In genomic region chr10:62696798-62697197, GRCh38 we compare ENCODE assay signal across 18 cellular contexts.
DNase-seq lines count a peak whose midpoint lies in the region; ATAC-seq, FAIRE-seq and TF ChIP-seq lines count a peak whose summit lies in the region.
"Had no signal": no experiment of that assay in that cellular context is flagged by ENCODE, and none has a peak within 500 bp of the region (broad histone marks: within the 10 kb centered on the region; RNA-seq: fewer than 3 reads in every experiment).

No MANE protein-coding gene starts in this region.

- no peak for TF ChIP-seq RAD21 in HepG2 (CRISPR knock-in tag; IDR thresholded peaks at IDR 0.05)

- TF ChIP-seq EP300 in HepG2 (IDR thresholded peaks at IDR 0.05; ENCODE audit: low read depth in 2 of 2, low read length in 2 of 2) (no peak), HepG2 (CRISPR knock-in tag; IDR thresholded peaks at IDR 0.05; ENCODE audit: borderline replicate concordance) (no peak)

- BruUV-seq in HepG2 (replicated peaks; lab: Mats Ljungman, UMichigan): no TSS peak

- no peak overlapping the region for H3K27ac Mint-ChIP-seq in CD4-positive, alpha-beta T cell
- no peak overlapping the region for H3K27ac Mint-ChIP-seq in activated T-helper 17 cell treated with anti-CD3 and anti-CD28 coated beads, Interleukin-2, amount 50 U/mL, for 72 hours
- H3K27ac Mint-ChIP-seq in natural killer cell: peak overlapping the region; percentile 14 to 31

- H3K36me3 ChIP-seq in HepG2 (replicated peaks in 1 of 2; ENCODE audit: control insufficient read depth in 1 of 2, insufficient read depth in 2 of 2, low read length in 2 of 2): no peaks in the 10 kb centered on the region

- TF ChIP-seq POLR2A in HepG2 (IDR thresholded peaks at IDR 0.05; ENCODE audit: insufficient read depth in 1 of 2, low read depth in 2 of 2, low read length in 2 of 2): no peak

- DNase-seq in CD4-positive, alpha-beta T cell: no peak
- DNase-seq in GM18507 (ENCODE audit: extremely low spot score, insufficient read length, low read depth) (no peak), natural killer cell (no peak), HepG2 (ENCODE audit: low spot score) (no peak), cerebellar nuclear complex (lab: John Stamatoyannopoulos, UW) (no peak)
- DNase-seq: Calu3, DMS53, NCI-H1417, NCI-H187, NCI-H345, NCI-H524 treated with DMSO at 0.1 percent for 48 hours, PC-9, T-helper 1 cell had no signal

- no peak overlapping the region for H3K27ac ChIP-seq in CD4-positive, alpha-beta T cell (ENCODE audit: low read depth, low read length)
- no peak overlapping the region for H3K27ac ChIP-seq in HepG2 (ENCODE audit: extremely low read length, insufficient read depth, low read length)
- H3K27ac ChIP-seq: PC-9, RWPE1 had no signal

- H3K4me3 ChIP-seq in HepG2 (replicated peaks in 1 of 3; ENCODE audit: insufficient read depth in 1 of 3, low read depth in 2 of 3, low read length in 3 of 3): no peak overlapping the region
- H3K4me3 ChIP-seq: PC-9 had no signal

- no peak overlapping the region for H2AFZ ChIP-seq in HepG2 (ENCODE audit: low read length)
- H2AFZ ChIP-seq: PC-9 had no signal

- FAIRE-seq in GM18507 (lab: Jason Lieb, UNC) (peak; percentile 33), HepG2 (lab: Jason Lieb, UNC) (no peak)
- FAIRE-seq: H1 had no signal

- no peak for TF ChIP-seq CTCF in CD4-positive, alpha-beta T cell (IDR thresholded peaks at IDR 0.05)
- TF ChIP-seq CTCF in natural killer cell (IDR thresholded peaks at IDR 0.05) (no peak), HepG2 (CRISPR knock-in tag; IDR thresholded peaks at IDR 0.05) (no peak)

- POLR2A ChIA-PET in CD4-positive, alpha-beta T cell (lab: Charles Lee): no interaction called here
- POLR2A ChIA-PET in HepG2 (lab: Yijun Ruan, JAX): no interaction called here

- intact Hi-C loops in CD4-positive, alpha-beta T cell (cut with DNase I, micrococcal nuclease): no loop called here
- intact Hi-C loops in natural killer cell (cut with micrococcal nuclease) (no loop called here), HepG2 (cut with micrococcal nuclease; ENCODE audit: unreplicated experiment) (no loop called here)

- peaks cover 24% of the 10 kb centered on the region for H3K9me3 ChIP-seq in CD4-positive, alpha-beta T cell (ENCODE audit: control insufficient read depth, low read length)
- H3K9me3 ChIP-seq in HepG2 (ENCODE audit: low read length): peaks cover 28% of the 10 kb centered on the region

- H3K4me3 Mint-ChIP-seq in CD4-positive, alpha-beta T cell: no peak overlapping the region
- no peak overlapping the region for H3K4me3 Mint-ChIP-seq in activated T-helper 17 cell treated with anti-CD3 and anti-CD28 coated beads, Interleukin-2, amount 50 U/mL, for 72 hours
- no peak overlapping the region for H3K4me3 Mint-ChIP-seq in natural killer cell

- H3K27me3 Mint-ChIP-seq in CD4-positive, alpha-beta T cell: peaks cover 5% of the 10 kb centered on the region
- no peaks in the 10 kb centered on the region for H3K27me3 Mint-ChIP-seq in activated T-helper 17 cell treated with anti-CD3 and anti-CD28 coated beads, Interleukin-2, amount 50 U/mL, for 72 hours
- H3K27me3 Mint-ChIP-seq in natural killer cell (ENCODE audit: low read depth in 2 of 2): peaks cover 0 to 6% of the 10 kb centered on the region in 2 donors

- no peaks in the 10 kb centered on the region for H3K27me3 ChIP-seq in CD4-positive, alpha-beta T cell (ENCODE audit: control insufficient read depth, insufficient read depth, low read length)
- H3K27me3 ChIP-seq in HepG2 (ENCODE audit: control insufficient read depth in 1 of 2, insufficient read depth in 2 of 2, low read length in 2 of 2): no peaks in the 10 kb centered on the region

- CTCF ChIA-PET in CD4-positive, alpha-beta T cell (lab: Charles Lee): no interaction called here
- CTCF ChIA-PET in HepG2 (lab: Yijun Ruan, JAX; ENCODE audit: low intra/inter-chr PET ratio, low total read pairs): no interaction called here

- in situ Hi-C loops in HepG2 (cut with HindIII; ENCODE audit: extremely low pct_ligation_motif_present, low pct_unique_long_range_greater_than_20kb): no loop called here

- no peak overlapping the region for H3K4me2 ChIP-seq in HepG2 (ENCODE audit: low read depth, low read length)
- H3K4me2 ChIP-seq: PC-9 had no signal

- peaks cover 34% of the 10 kb centered on the region for H3K4me1 Mint-ChIP-seq in CD4-positive, alpha-beta T cell (ENCODE audit: low read depth)
- peaks cover 9% of the 10 kb centered on the region for H3K4me1 Mint-ChIP-seq in activated T-helper 17 cell treated with anti-CD3 and anti-CD28 coated beads, Interleukin-2, amount 50 U/mL, for 72 hours
- H3K4me1 Mint-ChIP-seq in natural killer cell: peaks cover 43 to 47% of the 10 kb centered on the region in 2 donors

- H4K20me1 ChIP-seq in HepG2 (ENCODE audit: insufficient read depth, low read length): no peaks in the 10 kb centered on the region

- no peaks in the 10 kb centered on the region for H3K79me2 ChIP-seq in HepG2 (ENCODE audit: insufficient read depth, low read length)

- H3K36me3 Mint-ChIP-seq in CD4-positive, alpha-beta T cell (ENCODE audit: low read depth): peaks cover 5% of the 10 kb centered on the region
- H3K36me3 Mint-ChIP-seq in activated T-helper 17 cell treated with anti-CD3 and anti-CD28 coated beads, Interleukin-2, amount 50 U/mL, for 72 hours (ENCODE audit: low read depth): no peaks in the 10 kb centered on the region
- H3K36me3 Mint-ChIP-seq in natural killer cell: peaks cover 15% of the 10 kb centered on the region

- ATAC-seq in CD4-positive, alpha-beta T cell (ENCODE audit: poor library complexity): peak; percentile 42
- ATAC-seq in activated T-helper 17 cell treated with anti-CD3 and anti-CD28 coated beads, Interleukin-2, amount 50 U/mL, for 72 hours (replicated peaks): peak; percentile 84
- ATAC-seq in natural killer cell: peak in 1 of 3 donors; percentile 19
- ATAC-seq in HepG2: no peak
- no peak for ATAC-seq in HG03520 (IDR thresholded peaks at IDR 0.05; ENCODE audit: unreplicated experiment)
- ATAC-seq in GM18519 (IDR thresholded peaks at IDR 0.05; ENCODE audit: low FRiP score, unreplicated experiment): no peak

- H3K4me1 ChIP-seq in HepG2 (ENCODE audit: insufficient read depth, low read length): no peaks in the 10 kb centered on the region

- WGBS in HepG2 (ENCODE audit: low lambda C conversion rate): 31% methylated on average over 2 of the region's 2 CpGs

- H3K9me3 Mint-ChIP-seq in CD4-positive, alpha-beta T cell: peaks cover 11% of the 10 kb centered on the region
- peaks cover 16% of the 10 kb centered on the region for H3K9me3 Mint-ChIP-seq in activated T-helper 17 cell treated with anti-CD3 and anti-CD28 coated beads, Interleukin-2, amount 50 U/mL, for 72 hours
- H3K9me3 Mint-ChIP-seq in natural killer cell: peaks cover 0 to 7% of the 10 kb centered on the region in 2 donors

- no peak overlapping the region for H3K9ac ChIP-seq in HepG2 (ENCODE audit: insufficient read depth, low read depth, low read length)

TF ChIP-seq in HepG2, 621 proteins besides CTCF, POLR2A, EP300 and RAD21 (continues in another document):
- TF ChIP-seq RBM39 (IDR thresholded peaks at IDR 0.05; ENCODE audit: low read depth, low read length, poor library complexity, severe bottlenecking) (no peak), ZNF564 (CRISPR knock-in tag; IDR thresholded peaks at IDR 0.05) (no peak), AKNA (CRISPR knock-in tag; IDR thresholded peaks at IDR 0.05; ENCODE audit: borderline replicate concordance) (no peak)

Comparison
In these comparisons a context has a peak if more than half of its experiments do, and no peak if none do; other contexts are left out.
1. ATAC-seq: peak in CD4-positive, alpha-beta T cell (single experiment) and activated T-helper 17 cell treated with anti-CD3 and anti-CD28 coated beads, Interleukin-2, amount 50 U/mL, for 72 hours (single experiment); none in HepG2 (single experiment), HG03520 (single experiment) and GM18519 (single experiment).
2. H3K27ac Mint-ChIP-seq: peak in natural killer cell (2 of 2); none in CD4-positive, alpha-beta T cell (single experiment) and activated T-helper 17 cell treated with anti-CD3 and anti-CD28 coated beads, Interleukin-2, amount 50 U/mL, for 72 hours (single experiment).